1 cellular context compared by ENCODE assay signal in the genomic region with DNA sequence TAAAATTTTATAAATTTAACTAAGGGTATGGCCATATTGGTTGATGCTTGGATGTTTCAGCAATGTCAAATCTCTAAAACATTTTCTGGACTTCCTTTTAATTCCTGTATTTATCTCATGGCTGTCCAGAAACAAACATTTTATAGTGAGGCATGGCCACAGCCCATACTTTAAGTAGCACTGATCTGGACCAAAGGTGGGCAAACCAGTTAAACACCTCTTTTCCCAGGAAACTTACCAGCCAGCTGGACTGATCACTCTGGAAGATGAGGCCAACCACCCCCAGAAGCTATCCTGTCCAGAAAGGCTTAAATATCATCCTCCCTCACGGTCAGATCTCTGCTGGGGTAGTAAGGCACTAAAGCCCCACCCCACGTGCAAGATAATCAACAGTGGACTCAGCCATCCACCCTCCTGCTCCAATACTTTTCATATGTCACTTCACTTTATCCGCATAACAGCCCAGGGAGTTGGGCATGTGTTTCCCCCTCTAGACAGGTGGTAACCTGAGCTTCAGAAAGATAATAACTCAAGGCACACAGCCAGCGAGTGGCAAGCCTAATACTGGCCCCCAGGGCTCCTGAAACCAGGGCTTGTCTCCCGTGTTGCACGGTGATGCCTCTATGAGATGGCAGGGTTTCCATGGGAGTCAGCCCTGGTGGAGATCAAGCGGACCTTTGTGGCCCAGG.
TF ChIP-seq lines count a peak whose summit lies in the region.

No MANE protein-coding gene starts in this region.

TF ChIP-seq in HEK293, 187 proteins besides CTCF, POLR2A, EP300 and RAD21 (continued from another document):
- TF ChIP-seq, protein P1, sequence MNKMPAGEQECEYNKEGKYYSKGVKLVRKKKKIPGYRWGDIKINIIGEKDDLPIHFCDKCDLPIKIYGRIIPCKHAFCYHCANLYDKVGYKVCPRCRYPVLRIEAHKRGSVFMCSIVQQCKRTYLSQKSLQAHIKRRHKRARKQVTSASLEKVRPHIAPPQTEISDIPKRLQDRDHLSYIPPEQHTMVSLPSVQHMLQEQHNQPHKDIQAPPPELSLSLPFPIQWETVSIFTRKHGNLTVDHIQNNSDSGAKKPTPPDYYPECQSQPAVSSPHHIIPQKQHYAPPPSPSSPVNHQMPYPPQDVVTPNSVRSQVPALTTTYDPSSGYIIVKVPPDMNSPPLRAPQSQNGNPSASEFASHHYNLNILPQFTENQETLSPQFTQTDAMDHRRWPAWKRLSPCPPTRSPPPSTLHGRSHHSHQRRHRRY (tag by site-specific recombination; IDR thresholded peaks at IDR 0.05): no peak
- TF ChIP-seq GLIS1 (tag by site-specific recombination; IDR thresholded peaks at IDR 0.05) (peak; percentile 85), ZNF133 (tag by site-specific recombination; IDR thresholded peaks at IDR 0.05) (no peak), ZNF449 (tag by site-specific recombination; IDR thresholded peaks at IDR 0.05) (peak; percentile 78)
- TF ChIP-seq, protein P2, sequence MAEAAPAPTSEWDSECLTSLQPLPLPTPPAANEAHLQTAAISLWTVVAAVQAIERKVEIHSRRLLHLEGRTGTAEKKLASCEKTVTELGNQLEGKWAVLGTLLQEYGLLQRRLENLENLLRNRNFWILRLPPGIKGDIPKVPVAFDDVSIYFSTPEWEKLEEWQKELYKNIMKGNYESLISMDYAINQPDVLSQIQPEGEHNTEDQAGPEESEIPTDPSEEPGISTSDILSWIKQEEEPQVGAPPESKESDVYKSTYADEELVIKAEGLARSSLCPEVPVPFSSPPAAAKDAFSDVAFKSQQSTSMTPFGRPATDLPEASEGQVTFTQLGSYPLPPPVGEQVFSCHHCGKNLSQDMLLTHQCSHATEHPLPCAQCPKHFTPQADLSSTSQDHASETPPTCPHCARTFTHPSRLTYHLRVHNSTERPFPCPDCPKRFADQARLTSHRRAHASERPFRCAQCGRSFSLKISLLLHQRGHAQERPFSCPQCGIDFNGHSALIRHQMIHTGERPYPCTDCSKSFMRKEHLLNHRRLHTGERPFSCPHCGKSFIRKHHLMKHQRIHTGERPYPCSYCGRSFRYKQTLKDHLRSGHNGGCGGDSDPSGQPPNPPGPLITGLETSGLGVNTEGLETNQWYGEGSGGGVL (tag by site-specific recombination; IDR thresholded peaks at IDR 0.05): peak; percentile 43; the same call in 1 of the 2 replicates
